ENCODE assay signal across 9 cellular contexts in the genomic region with DNA sequence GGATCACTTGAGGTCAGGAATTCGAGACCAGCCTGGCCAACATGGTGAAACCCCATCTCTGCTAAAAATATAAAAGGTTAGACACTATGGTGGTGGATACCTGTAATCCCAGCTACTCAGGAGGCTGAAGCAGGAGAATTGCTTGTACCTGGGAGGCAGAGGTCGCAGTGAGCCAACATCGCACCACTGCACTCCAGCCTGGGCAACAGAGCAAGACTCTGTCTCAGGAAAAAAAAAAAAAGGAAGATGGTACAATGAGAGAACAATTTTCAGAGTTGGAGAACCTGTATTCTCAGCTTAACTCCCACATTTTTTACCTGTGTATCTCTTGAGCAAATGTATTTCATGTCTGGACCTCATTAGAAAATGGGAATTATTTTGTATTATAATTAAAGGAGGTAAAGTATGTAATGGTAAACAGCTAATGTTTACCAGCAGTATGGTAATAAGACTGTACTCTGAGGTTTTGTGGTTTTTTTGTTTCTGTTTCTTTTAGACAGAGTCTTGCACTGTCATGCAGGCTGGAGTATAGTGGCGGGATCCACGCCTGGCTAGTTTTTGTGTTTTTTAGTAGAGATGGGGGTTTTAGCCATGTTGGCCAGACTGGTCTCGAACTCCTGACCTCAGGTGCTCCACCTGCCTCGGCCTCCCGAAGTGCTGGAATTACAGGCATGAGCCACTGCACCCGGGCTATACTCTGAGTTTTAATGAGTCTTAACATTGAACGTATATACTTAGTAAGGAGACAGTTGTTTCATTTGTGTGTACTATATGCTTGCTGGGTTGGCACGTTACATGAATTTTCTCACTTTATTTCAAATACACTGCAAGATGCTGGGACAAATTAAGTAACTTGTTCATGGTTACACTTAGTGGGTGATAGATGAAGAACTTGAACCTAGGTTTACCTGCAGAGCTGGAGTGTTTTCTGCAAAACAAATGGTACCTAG. TPM values are rescaled to one million over a fixed set of nuclear protein-coding genes. Genes with fewer than 3 reads are reported as not detected.
A peak's percentile ranks its signal among the peaks of the same experiment; 100 is the strongest.
DNase-seq lines count a peak whose midpoint lies in the region; ATAC-seq, FAIRE-seq and TF ChIP-seq lines count a peak whose summit lies in the region.
"Had no signal": no experiment of that assay in that cellular context is flagged by ENCODE, and none has a peak within 500 bp of the region (broad histone marks: within the 10 kb centered on the region; RNA-seq: fewer than 3 reads in every experiment).

No MANE protein-coding gene starts in this region.

- H3K27me3 Mint-ChIP-seq in central memory CD8-positive, alpha-beta T cell: no peaks in the 10 kb centered on the region

- DNase-seq in GM12891 (ENCODE audit: insufficient read length, low spot score) (no peak), NCI-H1694 (lab: John Stamatoyannopoulos, UW) (no peak), islet precursor cell (no peak), hippocampal formation (lab: John Stamatoyannopoulos, UW) (no peak), NCI-H510A (lab: John Stamatoyannopoulos, UW) (no peak)
- peak; percentile 18 to 25 for DNase-seq in central memory CD8-positive, alpha-beta T cell (ENCODE audit: low spot score in 2 of 2)
- DNase-seq: pancreas had no signal

- TF ChIP-seq POLR2A in GM12891 (IDR thresholded peaks at IDR 0.05; ENCODE audit: low read depth, low read length): no peak

- ATAC-seq in GM21381 (IDR thresholded peaks at IDR 0.05; ENCODE audit: unreplicated experiment) (peak; percentile 92), HG03442 (IDR thresholded peaks at IDR 0.05; ENCODE audit: unreplicated experiment) (peak; percentile 89)
- peak; percentile 95 for ATAC-seq in central memory CD8-positive, alpha-beta T cell (replicated peaks; ENCODE audit: extremely low read depth, poor library complexity, severe bottlenecking)

- peak overlapping the region; percentile 67 for H3K4me3 Mint-ChIP-seq in central memory CD8-positive, alpha-beta T cell

- peak overlapping the region; percentile 93 for H3K27ac Mint-ChIP-seq in central memory CD8-positive, alpha-beta T cell (ENCODE audit: low read depth)

- no peaks in the 10 kb centered on the region for H3K9me3 Mint-ChIP-seq in central memory CD8-positive, alpha-beta T cell

- peak; percentile 90 for FAIRE-seq in GM12891 (lab: Jason Lieb, UNC)
- FAIRE-seq: pancreas had no signal

- peaks cover 77% of the 10 kb centered on the region for H3K4me1 Mint-ChIP-seq in central memory CD8-positive, alpha-beta T cell

- peaks cover 9% of the 10 kb centered on the region for H3K36me3 Mint-ChIP-seq in central memory CD8-positive, alpha-beta T cell (ENCODE audit: insufficient read depth)

TF ChIP-seq in GM12891, 5 proteins besides CTCF, POLR2A, EP300 and RAD21:
- TF ChIP-seq PAX5 (IDR thresholded peaks at IDR 0.05; ENCODE audit: insufficient read depth, low read length, severe bottlenecking) (peak; percentile 92), TAF1 (IDR thresholded peaks at IDR 0.05; ENCODE audit: low read depth, low read length) (no peak)

RNA-seq across cellular contexts. Expression of gene UHRF2, which starts 16.2 kb away (rescaled TPM):
- 31.6 TPM for polyA plus RNA-seq in GM12891 (2012; ENCODE audit: low read depth, missing spikeins)

Comparison
In these comparisons a context has a peak if more than half of its experiments do, and no peak if none do; other contexts are left out.
1. DNase-seq: peak in central memory CD8-positive, alpha-beta T cell (2 of 2); none in GM12891 (single experiment), NCI-H1694 (single experiment), islet precursor cell (single experiment), hippocampal formation (0 of 2) and NCI-H510A (single experiment).
2. Peak in every context shown above with its lines, with median percentiles within 50 percentile points of each other: ATAC-seq.